Comparison of ENCODE assay signal across 16 cellular contexts in genomic region chr2:24871852-24872323, GRCh38. TPM values are rescaled to one million over a fixed set of nuclear protein-coding genes. Genes with fewer than 3 reads are reported as not detected.
DNase-seq lines count a peak whose midpoint lies in the region; ATAC-seq and TF ChIP-seq lines count a peak whose summit lies in the region.
"Had no signal": no experiment of that assay in that cellular context is flagged by ENCODE, and none has a peak within 500 bp of the region (broad histone marks: within the 10 kb centered on the region; RNA-seq: fewer than 3 reads in every experiment).

No MANE protein-coding gene starts in this region.

- WGBS in mesenchymal stem cell: 59% methylated on average over 12 of the region's 12 CpGs

- POLR2A ChIA-PET in WTC11 (lab: Charles Lee): no interaction called here

- no peak overlapping the region for H2BK15ac ChIP-seq in mesenchymal stem cell (ENCODE audit: low read depth, poor library complexity, severe bottlenecking)

- H3K9me3 Mint-ChIP-seq in WTC11: peaks cover 4% of the 10 kb centered on the region
- H3K9me3 Mint-ChIP-seq: stimulated activated effector memory CD8-positive, alpha-beta T cell treated with anti-CD3 and anti-CD28 coated beads, Interleukin-12 subunit alpha, Interleukin-12 subunit beta, amount 100 ng/mL, for 72 hours had no signal

- H3K36me3 Mint-ChIP-seq in WTC11: peaks cover 6% of the 10 kb centered on the region; the same call in 1 of the 2 replicates

- CTCF ChIA-PET in WTC11 (lab: Charles Lee): no interaction called here

- no peak overlapping the region for H2BK12ac ChIP-seq in mesenchymal stem cell (ENCODE audit: low read length in 2 of 2)

- no peak for TF ChIP-seq CTCF in WTC11 (IDR thresholded peaks at IDR 0.05)

- H3K27ac ChIP-seq in mesenchymal stem cell (ENCODE audit: low read length, poor library complexity, severe bottlenecking) (no peak overlapping the region), temporal lobe (ENCODE audit: low read depth, low read length) (peak overlapping the region; percentile 59)
- H3K27ac ChIP-seq: GM23248, HL-60 had no signal

- peaks cover 17% of the 10 kb centered on the region for H3K4me1 Mint-ChIP-seq in WTC11

- peaks cover 0 to 14% of the 10 kb centered on the region in 2 experiments for H3K36me3 ChIP-seq in mesenchymal stem cell (ENCODE audit: control insufficient read depth in 1 of 2, insufficient read depth in 2 of 2, low read depth in 1 of 2, low read length in 2 of 2)

- H3K9me3 ChIP-seq in mesenchymal stem cell (ENCODE audit: control insufficient read depth, low read length): no peaks in the 10 kb centered on the region
- H3K9me3 ChIP-seq: BE2C had no signal

- no peak overlapping the region for H3K4ac ChIP-seq in mesenchymal stem cell (ENCODE audit: low read depth in 1 of 2, low read length in 2 of 2)

- TF ChIP-seq POLR2A in erythroblast (IDR thresholded peaks at IDR 0.05; ENCODE audit: low read length): no peak

- H3K27me3 Mint-ChIP-seq in WTC11 (ENCODE audit: low read depth): no peaks in the 10 kb centered on the region
- H3K27me3 Mint-ChIP-seq: activated naive CD8-positive, alpha-beta T cell; progenitor cell of endocrine pancreas had no signal

- H3K27me3 ChIP-seq in mesenchymal stem cell (ENCODE audit: control insufficient read depth in 1 of 2, insufficient read depth in 1 of 2, low read length in 2 of 2): no peaks in the 10 kb centered on the region
- H3K27me3 ChIP-seq: BE2C had no signal

- H3K23ac ChIP-seq in mesenchymal stem cell (ENCODE audit: low read length in 2 of 2): no peak overlapping the region

- H3K4me3 Mint-ChIP-seq in WTC11: no peak overlapping the region
- H3K4me3 Mint-ChIP-seq: activated naive CD8-positive, alpha-beta T cell; stimulated activated effector memory CD8-positive, alpha-beta T cell treated with anti-CD3 and anti-CD28 coated beads, Interleukin-12 subunit alpha, Interleukin-12 subunit beta, amount 100 ng/mL, for 72 hours had no signal

- peak overlapping the region; percentile 74 for H4K91ac ChIP-seq in mesenchymal stem cell (ENCODE audit: low read length)

- ATAC-seq in WTC11 (peak; percentile 52), esophagus mucosa (peak; percentile 40), GM21360 (IDR thresholded peaks at IDR 0.05; ENCODE audit: unreplicated experiment) (no peak), GM18511 (IDR thresholded peaks at IDR 0.05; ENCODE audit: unreplicated experiment) (no peak)
- ATAC-seq: stimulated activated effector memory CD8-positive, alpha-beta T cell treated with anti-CD3 and anti-CD28 coated beads, Interleukin-12 subunit alpha, Interleukin-12 subunit beta, amount 100 ng/mL, for 72 hours had no signal

- H3K4me2 ChIP-seq in mesenchymal stem cell (ENCODE audit: low read length, poor library complexity, severe bottlenecking): no peak overlapping the region

- H2BK120ac ChIP-seq in mesenchymal stem cell (ENCODE audit: low read depth, low read length): no peak overlapping the region

- H2BK5ac ChIP-seq in mesenchymal stem cell (ENCODE audit: low read depth, low read length, poor library complexity, severe bottlenecking): no peak overlapping the region

- H2AK5ac ChIP-seq in mesenchymal stem cell (ENCODE audit: low read length, severe bottlenecking): no peak overlapping the region

- peak overlapping the region in 1 of 2 experiments; percentile 3 for H3K18ac ChIP-seq in mesenchymal stem cell (ENCODE audit: low read depth in 1 of 2, low read length in 2 of 2)

- peaks cover 17% of the 10 kb centered on the region for H3K79me1 ChIP-seq in mesenchymal stem cell (replicated peaks; ENCODE audit: low read length, poor library complexity, severe bottlenecking)

- peak overlapping the region; percentile 97 for H3K27ac Mint-ChIP-seq in WTC11
- H3K27ac Mint-ChIP-seq: activated naive CD8-positive, alpha-beta T cell; progenitor cell of endocrine pancreas had no signal

- H2AFZ ChIP-seq in mesenchymal stem cell (ENCODE audit: low read depth, low read length): no peak overlapping the region
- H2AFZ ChIP-seq: GM23248 had no signal

- no peak overlapping the region for H4K8ac ChIP-seq in mesenchymal stem cell (ENCODE audit: low read length)

- no peak overlapping the region for H3K9ac ChIP-seq in mesenchymal stem cell (ENCODE audit: low read length)
- H3K9ac ChIP-seq: GM23248 had no signal

- H3K4me1 ChIP-seq in mesenchymal stem cell (ENCODE audit: control insufficient read depth, insufficient read depth, low read depth, low read length): peaks cover 14% of the 10 kb centered on the region
- H3K4me1 ChIP-seq: BE2C had no signal

- no peak overlapping the region for H3K14ac ChIP-seq in mesenchymal stem cell (ENCODE audit: low read length in 2 of 2)

- no peak overlapping the region for H3K4me3 ChIP-seq in mesenchymal stem cell (ENCODE audit: insufficient read depth in 1 of 2, low read depth in 1 of 2, low read length in 2 of 2)
- H3K4me3 ChIP-seq: GM23248, SK-N-MC had no signal

- no peak for DNase-seq in WTC11 (ENCODE audit: low spot score)
- DNase-seq in mesenchymal stem cell: peak; percentile 88
- DNase-seq in erythroblast (lab: John Stamatoyannopoulos, UW): no peak
- DNase-seq: BE2C, DMS79, GM23248, hypothalamus had no signal

TF ChIP-seq in WTC11, 78 proteins besides CTCF, POLR2A, EP300 and RAD21:
- TF ChIP-seq RORB (CRISPR knock-in tag; IDR thresholded peaks at IDR 0.05): no peak
- TF ChIP-seq ELF4 (CRISPR knock-in tag; IDR thresholded peaks at IDR 0.05; ENCODE audit: low read depth): no peak
- no peak for TF ChIP-seq ZBTB21 (CRISPR knock-in tag; IDR thresholded peaks at IDR 0.05; ENCODE audit: borderline replicate concordance)
- TF ChIP-seq TP53 (CRISPR knock-in tag; IDR thresholded peaks at IDR 0.05): no peak

RNA-seq across cellular contexts. Expression of gene ADCY3, which starts 48.1 kb away (rescaled TPM):
- total RNA-seq in WTC11 (2021) (37.1 to 41.7 TPM (median 39.4 TPM) in 3 replicates), esophagus mucosa (20.1 TPM), temporal lobe (25.8 TPM)
- 28.8 TPM for polyA plus RNA-seq in mesenchymal stem cell (2013, experiment 1 of 2)
- polyA plus RNA-seq in mesenchymal stem cell (2013, experiment 2 of 2): 29.1 TPM

Comparison
In these comparisons a context has a peak if more than half of its experiments do, and no peak if none do; other contexts are left out.
1. ATAC-seq: peak in WTC11 (single experiment) and esophagus mucosa (single experiment); none in GM21360 (single experiment) and GM18511 (single experiment).